ENCODE assay signal across 13 cellular contexts in the genomic region with DNA sequence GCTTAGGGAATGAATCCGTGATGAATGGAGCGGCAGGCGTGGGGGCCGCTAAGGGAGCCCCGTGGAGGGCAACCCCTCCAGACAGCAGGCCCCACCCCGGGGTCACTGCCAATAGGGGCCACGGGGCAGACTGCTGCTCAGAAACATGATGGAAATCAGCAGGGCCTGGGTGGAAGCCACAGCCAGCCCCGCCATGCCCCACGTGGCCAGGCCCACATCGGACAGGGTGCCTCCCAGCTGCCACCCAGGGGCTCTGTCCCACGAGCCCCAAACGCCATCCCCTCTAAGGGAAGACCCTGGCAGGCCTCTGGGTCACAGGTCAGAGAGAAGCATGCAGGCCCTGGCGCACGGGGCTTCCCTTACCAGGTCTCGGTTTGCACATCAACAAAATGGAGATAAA. TPM values are rescaled to one million over a fixed set of nuclear protein-coding genes. Genes with fewer than 3 reads are reported as not detected.
DNase-seq lines count a peak whose midpoint lies in the region; ATAC-seq and TF ChIP-seq lines count a peak whose summit lies in the region.
"Had no signal": no experiment of that assay in that cellular context is flagged by ENCODE, and none has a peak within 500 bp of the region (broad histone marks: within the 10 kb centered on the region; RNA-seq: fewer than 3 reads in every experiment).

No MANE protein-coding gene starts in this region.

- H3K27ac ChIP-seq in upper lobe of left lung, result peak overlapping the region; percentile 19 to 95 (median 42)
- H3K27ac ChIP-seq in spleen, result peak overlapping the region in 4 of 8 donors; percentile 1 to 95 (median 45)
- H3K27ac ChIP-seq: neural progenitor cell had no signal

- no peak for TF ChIP-seq EP300 in upper lobe of left lung (IDR thresholded peaks at IDR 0.05)

- TF ChIP-seq CTCF in upper lobe of left lung (IDR thresholded peaks at IDR 0.05) (no peak), spleen (IDR thresholded peaks at IDR 0.05 in 8 of 11, conservative IDR thresholded peaks at IDR 0.05 in 3 of 11) (no peak)

- intact Hi-C loops in spleen (cut with DNase I; ENCODE audit: low total_unique reads), result no loop called here

- no peaks in the 10 kb centered on the region for H3K9me3 Mint-ChIP-seq in activated naive CD4-positive, alpha-beta T cell treated with anti-CD3 and anti-CD28 coated beads, Interleukin-2, amount 10 ng/mL, durations not matched to agents 7 days and 5 days
- no peaks in the 10 kb centered on the region for H3K9me3 Mint-ChIP-seq in activated naive CD4-positive, alpha-beta T cell treated with anti-CD3 and anti-CD28 coated beads, Interleukin-2, amount 50 U/mL, for 72 hours
- H3K9me3 Mint-ChIP-seq in T-cell, result no peaks in the 10 kb centered on the region
- H3K9me3 Mint-ChIP-seq: neural progenitor cell had no signal

- H3K27me3 ChIP-seq in upper lobe of left lung (no peaks in the 10 kb centered on the region), spleen (replicated peaks in 1 of 7) (no peaks in the 10 kb centered on the region)
- H3K27me3 ChIP-seq: neural progenitor cell had no signal

- H3K9me3 ChIP-seq in upper lobe of left lung (no peaks in the 10 kb centered on the region), spleen (no peaks in the 10 kb centered on the region)

- POLR2A ChIA-PET in T-cell (lab: Charles Lee), result no interaction called here

- peaks cover 44% of the 10 kb centered on the region for H3K4me1 Mint-ChIP-seq in activated naive CD4-positive, alpha-beta T cell treated with anti-CD3 and anti-CD28 coated beads, Interleukin-2, amount 10 ng/mL, durations not matched to agents 7 days and 5 days
- peaks cover 31 to 45% (median 38%) of the 10 kb centered on the region in 3 donors for H3K4me1 Mint-ChIP-seq in T-cell

- DNase-seq in activated naive CD4-positive, alpha-beta T cell treated with anti-CD3 and anti-CD28 coated beads, Interleukin-2, amount 10 ng/mL, durations not matched to agents 7 days and 5 days, result no peak
- DNase-seq in activated naive CD4-positive, alpha-beta T cell treated with anti-CD3 and anti-CD28 coated beads, Interleukin-2, amount 50 U/mL, for 72 hours (ENCODE audit: low spot score in 2 of 2), result no peak
- DNase-seq in T-cell (no peak), iPS-NIHi11 (ENCODE audit: low spot score) (peak; percentile 10), upper lobe of left lung (no peak), spleen (no peak), NCI-H1436 treated with DMSO at 0.1 percent for 48 hours (lab: John Stamatoyannopoulos, UW) (no peak), DMS79 treated with DMSO at 0.1 percent for 48 hours (lab: John Stamatoyannopoulos, UW) (no peak)
- DNase-seq: GF-D8; KBM-7; NCI-H2029; NK-92 treated with Interleukin-12 subunit alpha and Interleukin-12 subunit beta, amount 100 ng/mL, for 24 hours had no signal

- H3K36me3 Mint-ChIP-seq in activated naive CD4-positive, alpha-beta T cell treated with anti-CD3 and anti-CD28 coated beads, Interleukin-2, amount 10 ng/mL, durations not matched to agents 7 days and 5 days, result peaks cover 18% of the 10 kb centered on the region
- peaks cover 6 to 14% of the 10 kb centered on the region in 2 donors for H3K36me3 Mint-ChIP-seq in activated naive CD4-positive, alpha-beta T cell treated with anti-CD3 and anti-CD28 coated beads, Interleukin-2, amount 50 U/mL, for 72 hours
- peaks cover 14% of the 10 kb centered on the region for H3K36me3 Mint-ChIP-seq in T-cell

- 50 to 64% methylated on average over 6 to 8 of the region's 15 CpGs for WGBS in upper lobe of left lung, 2 donors
- WGBS in spleen, 5 donors, result 53 to 82% (median 55%) methylated on average over 15 of the region's 15 CpGs

- peaks cover 6% of the 10 kb centered on the region for H3K27me3 Mint-ChIP-seq in activated naive CD4-positive, alpha-beta T cell treated with anti-CD3 and anti-CD28 coated beads, Interleukin-2, amount 10 ng/mL, durations not matched to agents 7 days and 5 days
- no peaks in the 10 kb centered on the region for H3K27me3 Mint-ChIP-seq in T-cell

- H3K4me3 ChIP-seq in upper lobe of left lung (no peak overlapping the region), spleen (peak overlapping the region in 1 of 8 donors; percentile 17)
- H3K4me3 ChIP-seq: neural progenitor cell had no signal

- TF ChIP-seq POLR2A in upper lobe of left lung (IDR thresholded peaks at IDR 0.05) (no peak), spleen (IDR thresholded peaks at IDR 0.05) (no peak)

- no peak overlapping the region for H3K27ac Mint-ChIP-seq in activated naive CD4-positive, alpha-beta T cell treated with anti-CD3 and anti-CD28 coated beads, Interleukin-2, amount 10 ng/mL, durations not matched to agents 7 days and 5 days
- H3K27ac Mint-ChIP-seq in activated naive CD4-positive, alpha-beta T cell treated with anti-CD3 and anti-CD28 coated beads, Interleukin-2, amount 50 U/mL, for 72 hours, result peak overlapping the region in 1 of 2 donors; percentile 95
- H3K27ac Mint-ChIP-seq in T-cell, result peak overlapping the region in 1 of 2 donors; percentile 39
- H3K27ac Mint-ChIP-seq: neural progenitor cell had no signal

- H3K36me3 ChIP-seq in upper lobe of left lung, result peaks cover 9 to 46% (median 36%) of the 10 kb centered on the region in 4 donors
- H3K36me3 ChIP-seq in spleen, result peaks cover 0 to 49% (median 41%) of the 10 kb centered on the region in 6 donors
- H3K36me3 ChIP-seq: neural progenitor cell had no signal

- CTCF ChIA-PET in activated naive CD4-positive, alpha-beta T cell treated with anti-CD3 and anti-CD28 coated beads, Interleukin-2, amount 10 ng/mL, durations not matched to agents 7 days and 5 days (lab: Charles Lee), result interaction anchor here (1.6 to 1.7 kb wide), 2 partner anchors 29 to 32 kb away, joined by 7 to 8 read pairs; no protein-coding TSS in a partner anchor
- CTCF ChIA-PET in T-cell (lab: Charles Lee), result no interaction called here

- peak overlapping the region; percentile 82 for H3K4me3 Mint-ChIP-seq in activated naive CD4-positive, alpha-beta T cell treated with anti-CD3 and anti-CD28 coated beads, Interleukin-2, amount 10 ng/mL, durations not matched to agents 7 days and 5 days
- H3K4me3 Mint-ChIP-seq in T-cell, result peak overlapping the region; percentile 45 to 80 (median 77)
- H3K4me3 Mint-ChIP-seq: neural progenitor cell had no signal

- H3K4me1 ChIP-seq in upper lobe of left lung (peaks cover 30 to 53% (median 32%) of the 10 kb centered on the region in 4 donors), spleen (peaks cover 16 to 75% (median 41%) of the 10 kb centered on the region in 6 donors)
- H3K4me1 ChIP-seq: neural progenitor cell had no signal

- ATAC-seq in activated naive CD4-positive, alpha-beta T cell treated with anti-CD3 and anti-CD28 coated beads, Interleukin-2, amount 50 U/mL, for 72 hours, result no peak
- no peak for ATAC-seq in T-cell (replicated peaks in 1 of 4)
- no peak for ATAC-seq in upper lobe of left lung (ENCODE audit: low FRiP score in 2 of 2)

RNA-seq across cellular contexts. Expression of gene TNRC18, which starts 28.4 kb away (rescaled TPM):
- total RNA-seq in activated naive CD4-positive, alpha-beta T cell treated with anti-CD3 and anti-CD28 coated beads, Interleukin-2, amount 50 U/mL, for 72 hours, result 10 to 100 TPM; 46.9 to 47.7 TPM
- total RNA-seq in T-cell (10 to 100 TPM; 58.8 to 71.0 (median 62.6) TPM), upper lobe of left lung (100 to 1,000 TPM; 101 to 617 (median 128) TPM), spleen (100 to 1,000 TPM in 2 of 7 donors, 10 to 100 TPM in 5; 56.1 to 124 (median 86.6) TPM)
- 10 to 100 TPM in 1 of 3 donors, 1 to 10 TPM in 2; 3.4 to 33.6 (median 3.8) TPM for polyA plus RNA-seq in spleen
